In genomic region chr9:22211588-22212360, GRCh38 we compare ENCODE assay signal across 9 cellular contexts.
DNase-seq lines count a peak whose midpoint lies in the region; ATAC-seq and TF ChIP-seq lines count a peak whose summit lies in the region.
"Had no signal": no experiment of that assay in that cellular context is flagged by ENCODE, and none has a peak within 500 bp of the region (broad histone marks: within the 10 kb centered on the region; RNA-seq: fewer than 3 reads in every experiment).

No MANE protein-coding gene starts in this region.

- no peaks in the 10 kb centered on the region for H3K9me2 ChIP-seq in PC-9 (ENCODE audit: insufficient read depth)

- H3K4me3 ChIP-seq in PC-9 (no peak overlapping the region), epithelial cell of esophagus (ENCODE audit: low read length) (no peak overlapping the region)

- H4K20me1 ChIP-seq in PC-9 (ENCODE audit: insufficient read depth): no peaks in the 10 kb centered on the region

- H3K36me3 ChIP-seq in PC-9 (ENCODE audit: low read depth): no peaks in the 10 kb centered on the region

- TF ChIP-seq CTCF in PC-9 (conservative IDR thresholded peaks at IDR 0.05) (no peak), epithelial cell of esophagus (IDR thresholded peaks at IDR 0.05; ENCODE audit: insufficient read depth, low read depth, low read length, missing control alignments) (no peak)

- intact Hi-C loops in PC-9 (cut with micrococcal nuclease; ENCODE audit: unreplicated experiment): loop anchor here (1.0 to 5.0 kb wide), 3 partner anchors 54 to 204 kb away; partner anchors contain the start of gene CDKN2B

- H3K27me3 ChIP-seq in PC-9 (ENCODE audit: insufficient read depth, low read depth): no peaks in the 10 kb centered on the region

- CTCF ChIA-PET in PC-9 (lab: Charles Lee): interaction anchor here (0.6 to 1.2 kb wide), 3 partner anchors 55 to 877 kb away, joined by 3 to 4 read pairs (median 3); no protein-coding TSS in a partner anchor

- BruUV-seq in PC-9 (replicated peaks; lab: Mats Ljungman, UMichigan): no TSS peak

- H3K4me1 ChIP-seq in PC-9 (replicated peaks; ENCODE audit: insufficient read depth): peaks cover 63% of the 10 kb centered on the region

- no peaks in the 10 kb centered on the region for H3K79me2 ChIP-seq in PC-9 (ENCODE audit: low read depth)

- ATAC-seq in HG03432 (IDR thresholded peaks at IDR 0.05; ENCODE audit: unreplicated experiment): no peak

- H3K4me2 ChIP-seq in PC-9: peak overlapping the region; percentile 55

- peaks cover 31% of the 10 kb centered on the region for H3F3A ChIP-seq in PC-9 (ENCODE audit: insufficient read depth, low read depth)

- H2AFZ ChIP-seq in PC-9: peak overlapping the region; percentile 64

- POLR2A ChIA-PET in PC-9 (lab: Charles Lee; ENCODE audit: unreplicated experiment): interaction anchor here (0.5 to 1.1 kb wide), 9 partner anchors 46 to 633 kb away, joined by 3 to 10 read pairs (median 4); partner anchors contain the start of genes CDKN2B and CDKN2B-AS1

- peak overlapping the region; percentile 95 for H3K27ac ChIP-seq in PC-9

- H3K9me3 ChIP-seq in PC-9 (ENCODE audit: insufficient read depth, low read depth): peaks cover 20% of the 10 kb centered on the region

- peak; percentile 96 for DNase-seq in EH (ENCODE audit: low read depth)
- peak; percentile 33 to 93 for DNase-seq in PC-9
- peak; percentile 91 for DNase-seq in epithelial cell of esophagus (ENCODE audit: low read depth)
- DNase-seq in non-pigmented ciliary epithelial cell (ENCODE audit: low read depth): peak; percentile 97
- no peak for DNase-seq in SKM-1 treated with dmso at 0.1 percent for 144 hours (lab: John Stamatoyannopoulos, UW; ENCODE audit: unreplicated experiment)
- DNase-seq in stimulated activated CD4-positive, alpha-beta T cell treated with anti-CD3 and anti-CD28 coated beads, Interleukin-4, amount 100 ng/mL, for 4 hours: no peak
- DNase-seq in activated naive CD4-positive, alpha-beta T cell (lab: John Stamatoyannopoulos, UW): no peak
- DNase-seq: DMS79 treated with DMSO at 0.1 percent for 48 hours had no signal

Comparison
In these comparisons a context has a peak if more than half of its experiments do, and no peak if none do; other contexts are left out.
1. DNase-seq: peak in EH (single experiment), PC-9 (2 of 2), epithelial cell of esophagus (single experiment) and non-pigmented ciliary epithelial cell (single experiment); none in SKM-1 treated with dmso at 0.1 percent for 144 hours (single experiment), stimulated activated CD4-positive, alpha-beta T cell treated with anti-CD3 and anti-CD28 coated beads, Interleukin-4, amount 100 ng/mL, for 4 hours (0 of 2) and activated naive CD4-positive, alpha-beta T cell (0 of 4).